7 cellular contexts compared by ENCODE assay signal in genomic region chr12:105985383-105985782, GRCh38.
"Had no signal": no experiment of that assay in that cellular context is flagged by ENCODE, and none has a peak within 500 bp of the region (broad histone marks: within the 10 kb centered on the region; RNA-seq: fewer than 3 reads in every experiment).

No MANE protein-coding gene starts in this region.

- DNase-seq: H9, HCEC 1CT, KG1 had no signal

- H3K4me3 ChIP-seq: GM23338 had no signal

- H3K4me2 ChIP-seq: GM23338 had no signal

- FAIRE-seq: H1, H54, HTR-8/SVneo had no signal

- H2AFZ ChIP-seq: GM23338 had no signal

- ATAC-seq: GM23338 had no signal
